Comparison of ENCODE assay signal across 8 cellular contexts in the genomic region with DNA sequence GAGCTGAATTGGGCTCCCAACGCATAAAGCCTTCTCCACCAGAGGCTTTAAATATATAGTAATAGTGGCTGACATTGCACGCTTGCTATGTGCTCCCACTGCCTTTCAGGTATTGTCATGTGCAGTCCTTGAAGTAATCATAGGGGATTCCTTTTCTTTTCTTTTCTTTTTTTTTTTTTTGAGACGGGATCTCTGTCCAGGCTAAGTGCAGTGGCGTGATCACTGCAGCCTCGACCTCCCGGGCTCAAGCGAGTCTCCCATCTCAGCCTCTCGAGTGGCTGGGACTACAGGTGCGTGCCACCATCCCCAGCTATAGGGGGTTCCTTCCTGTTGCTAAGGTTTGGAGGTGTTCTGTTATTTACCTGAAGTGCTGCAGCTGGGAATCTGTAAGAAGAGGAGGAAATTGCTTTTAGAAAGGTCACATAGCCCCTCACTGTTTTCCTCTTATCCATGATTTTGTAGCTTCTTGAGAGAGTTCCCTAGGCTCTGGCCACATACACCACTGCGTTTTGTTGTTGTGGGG. TPM values are rescaled to one million over a fixed set of nuclear protein-coding genes. Genes with fewer than 3 reads are reported as not detected.
A peak's percentile ranks its signal among the peaks of the same experiment; 100 is the strongest.
DNase-seq lines count a peak whose midpoint lies in the region; ATAC-seq and TF ChIP-seq lines count a peak whose summit lies in the region.

No MANE protein-coding gene starts in this region.

- no peak for TF ChIP-seq CTCF in neural crest cell (conservative IDR thresholded peaks at IDR 0.05)

- DNase-seq in NT2/D1 (ENCODE audit: low read depth, low spot score) (no peak), neural crest cell (ENCODE audit: low read depth, low spot score) (no peak), SKM-1 (lab: John Stamatoyannopoulos, UW; ENCODE audit: unreplicated experiment) (no peak), NCI-H1930 (lab: John Stamatoyannopoulos, UW) (no peak)

- peaks cover 10% of the 10 kb centered on the region for H3K36me3 Mint-ChIP-seq in neural crest cell (ENCODE audit: low read depth)

- H3K27ac ChIP-seq in BLaER1: peak overlapping the region; percentile 94

- H3K4me1 ChIP-seq in BLaER1 (peaks cover 25% of the 10 kb centered on the region), NT2/D1 (ENCODE audit: insufficient read depth, insufficient read length) (peaks cover 8% of the 10 kb centered on the region), endocrine pancreas (ENCODE audit: control insufficient read depth, insufficient read depth, low read length) (peaks cover 8% of the 10 kb centered on the region)

- H3K4me2 ChIP-seq in BLaER1: peak overlapping the region; percentile 93

- H3K9ac ChIP-seq in BLaER1 (peak overlapping the region; percentile 99), NT2/D1 (ENCODE audit: insufficient read length, low read depth) (peak overlapping the region; percentile 100), endocrine pancreas (ENCODE audit: control insufficient read depth, insufficient read depth, low read length) (peak overlapping the region; percentile 99)

- H4K20me1 ChIP-seq in BLaER1: peaks cover 54% of the 10 kb centered on the region

- H3K36me3 ChIP-seq in BLaER1 (peaks cover 66% of the 10 kb centered on the region), NT2/D1 (ENCODE audit: insufficient read depth, insufficient read length, low read length) (peaks cover 62% of the 10 kb centered on the region), endocrine pancreas (ENCODE audit: control insufficient read depth, insufficient read depth, low read length) (peaks cover 2% of the 10 kb centered on the region)

- peak overlapping the region; percentile 100 for H3K27ac Mint-ChIP-seq in neural crest cell (ENCODE audit: unreplicated experiment)

- H3K27me3 ChIP-seq in BLaER1: no peaks in the 10 kb centered on the region
- H3K27me3 ChIP-seq in NT2/D1 (ENCODE audit: insufficient read depth, insufficient read length): no peaks in the 10 kb centered on the region
- no peaks in the 10 kb centered on the region for H3K27me3 ChIP-seq in endocrine pancreas (ENCODE audit: control insufficient read depth, insufficient read depth, low read length)

- H3K4me3 ChIP-seq in BLaER1: peak overlapping the region; percentile 94
- H3K4me3 ChIP-seq in NT2/D1 (ENCODE audit: insufficient read length, low read depth): peak overlapping the region; percentile 98
- H3K4me3 ChIP-seq in endocrine pancreas (ENCODE audit: control insufficient read depth, insufficient read depth, low read length): peak overlapping the region; percentile 51

- H3K4me3 Mint-ChIP-seq in neural crest cell: peak overlapping the region; percentile 96

- no peak for ATAC-seq in GM21723 (IDR thresholded peaks at IDR 0.05; ENCODE audit: unreplicated experiment)
- no peak for ATAC-seq in HG03280 (IDR thresholded peaks at IDR 0.05; ENCODE audit: unreplicated experiment)

- no peaks in the 10 kb centered on the region for H3K9me3 Mint-ChIP-seq in neural crest cell

- H3K4me1 Mint-ChIP-seq in neural crest cell: peaks cover 30% of the 10 kb centered on the region

- H3K9me3 ChIP-seq in BLaER1 (no peaks in the 10 kb centered on the region), NT2/D1 (ENCODE audit: insufficient read depth, low read length) (no peaks in the 10 kb centered on the region), endocrine pancreas (ENCODE audit: control insufficient read depth, low read length) (no peaks in the 10 kb centered on the region)

- no peaks in the 10 kb centered on the region for H3K27me3 Mint-ChIP-seq in neural crest cell (ENCODE audit: low read depth)

RNA-seq across cellular contexts. Expression of gene RPL27, which starts 0.8 kb away (rescaled TPM):
- total RNA-seq in neural crest cell: 1,045 and 1,183 TPM in 2 replicates

RNA-seq across cellular contexts. Expression of gene IFI35, which starts 7.5 kb away (rescaled TPM):
- total RNA-seq in neural crest cell: 0.91 and 1.3 TPM in 2 replicates

RNA-seq across cellular contexts. Expression of gene RUNDC1, which starts 18.7 kb away (rescaled TPM):
- 15.9 and 16.5 TPM in 2 replicates for total RNA-seq in neural crest cell

RNA-seq across cellular contexts. Expression of gene PTGES3L, which starts 19.2 kb away (rescaled TPM):
- 3.4 and 3.5 TPM in 2 replicates for total RNA-seq in neural crest cell

RNA-seq across cellular contexts. Expression of gene VAT1, which starts 23.1 kb away (rescaled TPM):
- total RNA-seq in neural crest cell: 112 and 115 TPM in 2 replicates
